ENCODE assay signal across 1 cellular context in genomic region chrX:30864383-30864785, GRCh38.
TF ChIP-seq lines count a peak whose summit lies in the region.

No MANE protein-coding gene starts in this region.

TF ChIP-seq in IMR-90, 13 proteins besides CTCF, POLR2A, EP300 and RAD21:
- TF ChIP-seq MAFK (IDR thresholded peaks at IDR 0.05; ENCODE audit: low read depth, low read length) (peak; percentile 66), MAZ (IDR thresholded peaks at IDR 0.05; ENCODE audit: borderline replicate concordance, low read depth, low read length) (no peak)
